ENCODE assay signal across 11 cellular contexts in the genomic region with DNA sequence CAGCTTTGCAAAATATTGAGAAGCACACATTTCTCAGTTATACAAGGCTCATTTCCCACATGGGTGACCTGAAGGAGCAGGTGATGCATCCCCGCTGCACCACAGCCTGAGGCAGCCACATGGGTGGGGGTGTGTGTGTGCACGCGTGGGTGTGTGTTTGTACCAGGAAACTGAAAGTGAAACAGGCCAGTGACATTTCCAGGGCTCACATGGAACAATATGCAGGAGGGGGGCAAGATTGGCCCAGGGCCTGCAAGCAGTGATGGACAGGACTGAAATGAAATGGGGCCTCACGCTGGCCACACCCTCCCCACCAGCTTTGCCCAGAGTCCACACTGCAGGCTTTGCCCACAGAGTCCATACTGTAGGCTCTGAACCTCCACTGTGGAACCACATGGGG.
DNase-seq lines count a peak whose midpoint lies in the region; ATAC-seq and TF ChIP-seq lines count a peak whose summit lies in the region.
"Had no signal": no experiment of that assay in that cellular context is flagged by ENCODE, and none has a peak within 500 bp of the region (broad histone marks: within the 10 kb centered on the region; RNA-seq: fewer than 3 reads in every experiment).

No MANE protein-coding gene starts in this region.

- CTCF ChIA-PET in RWPE1 (lab: Yijun Ruan, JAX), result interaction anchor here (0.6 kb wide), 1 partner anchor 79 kb away, joined by 3 read pairs; no protein-coding TSS in a partner anchor

- no peaks in the 10 kb centered on the region for H3K9me3 ChIP-seq in mucosa of descending colon
- no peaks in the 10 kb centered on the region for H3K9me3 ChIP-seq in aorta (ENCODE audit: control insufficient read depth, low read length)
- H3K9me3 ChIP-seq: HAP-1, left lung had no signal

- H3K36me3 ChIP-seq in mucosa of descending colon (ENCODE audit: low read depth) (no peaks in the 10 kb centered on the region), aorta (ENCODE audit: control insufficient read depth in 1 of 2, insufficient read depth in 2 of 2, low read length in 1 of 2) (no peaks in the 10 kb centered on the region)
- H3K36me3 ChIP-seq: HAP-1, left lung had no signal

- intact Hi-C loops in mucosa of descending colon (cut with DNase I, micrococcal nuclease) (no loop called here), aorta (cut with DNase I) (no loop called here)

- POLR2A ChIA-PET in RWPE1 (lab: Yijun Ruan, JAX; ENCODE audit: low non-redundant PET), result no interaction called here

- H3K36me3 Mint-ChIP-seq in activated T-cell treated with anti-CD3 and anti-CD28 coated beads, Interleukin-2, amount 50 U/mL, for 72 hours (ENCODE audit: insufficient read depth in 2 of 2), result no peaks in the 10 kb centered on the region

- 79 to 86% methylated on average over 4 of the region's 4 CpGs for WGBS in aorta, 2 donors

- no peaks in the 10 kb centered on the region for H3K9me3 Mint-ChIP-seq in activated T-cell treated with anti-CD3 and anti-CD28 coated beads, Interleukin-2, amount 50 U/mL, for 72 hours

- no peaks in the 10 kb centered on the region for H3K27me3 ChIP-seq in aorta (ENCODE audit: control insufficient read depth in 1 of 2, insufficient read depth in 2 of 2, low read length in 1 of 2)

- no peak overlapping the region for H3K27ac ChIP-seq in aorta (ENCODE audit: low read depth in 1 of 2, low read length in 2 of 2)
- H3K27ac ChIP-seq in RWPE1, result no peak overlapping the region
- H3K27ac ChIP-seq: KMS-11, left lung had no signal

- H3K4me3 ChIP-seq in mucosa of descending colon (no peak overlapping the region), aorta (ENCODE audit: low read length in 2 of 2) (no peak overlapping the region)
- H3K4me3 ChIP-seq: HAP-1, left lung had no signal

- H3K4me1 ChIP-seq in mucosa of descending colon (ENCODE audit: low read depth) (peaks cover 12% of the 10 kb centered on the region), aorta (ENCODE audit: control insufficient read depth in 1 of 2, insufficient read depth in 2 of 2, low read length in 2 of 2) (no peaks in the 10 kb centered on the region)

- no peaks in the 10 kb centered on the region for H3K27me3 Mint-ChIP-seq in activated T-cell treated with anti-CD3 and anti-CD28 coated beads, Interleukin-2, amount 50 U/mL, for 72 hours (ENCODE audit: low read depth)

- peak; percentile 45 to 52 for ATAC-seq in activated T-cell treated with anti-CD3 and anti-CD28 coated beads, Interleukin-2, amount 50 U/mL, for 72 hours (replicated peaks in 1 of 2)
- ATAC-seq in mucosa of descending colon, result peak; percentile 38
- no peak for ATAC-seq in aorta (ENCODE audit: low FRiP score)
- ATAC-seq: left lung had no signal

- H3K4me1 Mint-ChIP-seq in activated T-cell treated with anti-CD3 and anti-CD28 coated beads, Interleukin-2, amount 50 U/mL, for 72 hours (ENCODE audit: low read depth), result peaks cover 53% of the 10 kb centered on the region

- no peak overlapping the region for H3K27ac Mint-ChIP-seq in activated T-cell treated with anti-CD3 and anti-CD28 coated beads, Interleukin-2, amount 50 U/mL, for 72 hours

- H3K4me3 Mint-ChIP-seq in activated T-cell treated with anti-CD3 and anti-CD28 coated beads, Interleukin-2, amount 50 U/mL, for 72 hours, result peak overlapping the region; percentile 26 to 33

- no peak for TF ChIP-seq CTCF in mucosa of descending colon (IDR thresholded peaks at IDR 0.05)
- no peak for TF ChIP-seq CTCF in RWPE1 (conservative IDR thresholded peaks at IDR 0.05; ENCODE audit: low read depth)

- peak; percentile 39 for DNase-seq in OCI-M1 (lab: John Stamatoyannopoulos, UW)
- DNase-seq in activated T-cell treated with anti-CD3 and anti-CD28 coated beads, Interleukin-2, amount 50 U/mL, for 72 hours, result peak; percentile 48 to 66
- peak in 2 of 3 donors; percentile 37 to 67 for DNase-seq in mucosa of descending colon
- peak; percentile 54 to 75 for DNase-seq in stimulated activated CD8-positive, alpha-beta memory T cell treated with anti-CD3 and anti-CD28 coated beads, Interleukin-4, amount 100 ng/mL, for 4 hours (ENCODE audit: low read depth in 2 of 2, low spot score in 1 of 2)
- DNase-seq in aorta, result no peak
- DNase-seq in SHP77 (lab: John Stamatoyannopoulos, UW), result no peak
- DNase-seq in RWPE1 (ENCODE audit: low spot score), result no peak
- DNase-seq in DMS 273 (lab: John Stamatoyannopoulos, UW; ENCODE audit: unreplicated experiment), result no peak
- DNase-seq: left lung had no signal

Comparison
In these comparisons a context has a peak if more than half of its experiments do, and no peak if none do; other contexts are left out.
1. DNase-seq: peak in OCI-M1 (single experiment), activated T-cell treated with anti-CD3 and anti-CD28 coated beads, Interleukin-2, amount 50 U/mL, for 72 hours (2 of 2), mucosa of descending colon (2 of 3) and stimulated activated CD8-positive, alpha-beta memory T cell treated with anti-CD3 and anti-CD28 coated beads, Interleukin-4, amount 100 ng/mL, for 4 hours (2 of 2); none in aorta (0 of 2), SHP77 (0 of 2), RWPE1 (single experiment) and DMS 273 (single experiment).